In genomic region chr1:216710598-216711333, GRCh38 we compare ENCODE assay signal across 14 cellular contexts. TPM values are rescaled to one million over a fixed set of nuclear protein-coding genes. Genes with fewer than 3 reads are reported as not detected.
A peak's percentile ranks its signal among the peaks of the same experiment; 100 is the strongest.
DNase-seq lines count a peak whose midpoint lies in the region; ATAC-seq and TF ChIP-seq lines count a peak whose summit lies in the region.
"Had no signal": no experiment of that assay in that cellular context is flagged by ENCODE, and none has a peak within 500 bp of the region (broad histone marks: within the 10 kb centered on the region; RNA-seq: fewer than 3 reads in every experiment).

No MANE protein-coding gene starts in this region.

- intact Hi-C loops in Right ventricle myocardium superior (cut with DNase I): no loop called here
- intact Hi-C loops in cardiac septum (cut with DNase I): no loop called here

- TF ChIP-seq CTCF in right atrium auricular region (IDR thresholded peaks at IDR 0.05) (no peak), MM.1S (IDR thresholded peaks at IDR 0.05; ENCODE audit: low read length) (no peak)

- DNase-seq in Right ventricle myocardium superior (no peak), cardiac septum (ENCODE audit: low spot score) (no peak), SW480 (ENCODE audit: low spot score) (peak; percentile 70), right atrium auricular region (ENCODE audit: low spot score) (no peak), MM.1S (no peak), caudate nucleus (lab: John Stamatoyannopoulos, UW) (no peak)
- DNase-seq: CD4-positive, alpha-beta memory T cell; DMS53; EL; NCI-H1694; NCI-H526 treated with DMSO at 0.1 percent for 48 hours; NK-92 treated with Interleukin-12 subunit alpha and Interleukin-12 subunit beta, amount 100 ng/mL, for 24 hours had no signal

- ATAC-seq in Right ventricle myocardium superior (ENCODE audit: poor library complexity): peak; percentile 38
- no peak for ATAC-seq in GM19328 (IDR thresholded peaks at IDR 0.05; ENCODE audit: unreplicated experiment)

- H3K27me3 ChIP-seq in right atrium auricular region (no peaks in the 10 kb centered on the region), MM.1S (replicated peaks; ENCODE audit: insufficient read depth, low read length) (no peaks in the 10 kb centered on the region)

- H3K36me3 ChIP-seq in right atrium auricular region (no peaks in the 10 kb centered on the region), MM.1S (replicated peaks; ENCODE audit: insufficient read depth, low read length) (no peaks in the 10 kb centered on the region)

- no peaks in the 10 kb centered on the region for H3K79me2 ChIP-seq in MM.1S (ENCODE audit: low read length)

- no peak overlapping the region for H2AFZ ChIP-seq in MM.1S (ENCODE audit: low read length)

- H4K20me1 ChIP-seq in MM.1S (ENCODE audit: insufficient read depth, low read length): no peaks in the 10 kb centered on the region

- H3K4me2 ChIP-seq in MM.1S (ENCODE audit: low read depth, low read length): no peak overlapping the region

- H3K9me3 ChIP-seq in right atrium auricular region (no peaks in the 10 kb centered on the region), MM.1S (replicated peaks; ENCODE audit: insufficient read depth, low read length) (no peaks in the 10 kb centered on the region)

- no peaks in the 10 kb centered on the region for H3K9me2 ChIP-seq in MM.1S (replicated peaks; ENCODE audit: insufficient read depth, low read length)

- peaks cover 0 to 4% of the 10 kb centered on the region in 2 donors for H3K4me1 ChIP-seq in right atrium auricular region
- H3K4me1 ChIP-seq in MM.1S (ENCODE audit: low read length): no peaks in the 10 kb centered on the region

- H3K27ac ChIP-seq in right atrium auricular region (peak overlapping the region; percentile 9 to 57), MM.1S (ENCODE audit: low read length) (no peak overlapping the region), caudate nucleus (ENCODE audit: low read depth, low read length) (no peak overlapping the region)

- no peaks in the 10 kb centered on the region for H3F3A ChIP-seq in MM.1S (ENCODE audit: insufficient read depth, low read length)

- H3K4me3 ChIP-seq in right atrium auricular region (peak overlapping the region in 1 of 2 donors; percentile 1), MM.1S (ENCODE audit: low read length) (no peak overlapping the region)

- H3K9ac ChIP-seq in MM.1S (ENCODE audit: low read length): no peak overlapping the region

RNA-seq across cellular contexts. Expression of gene ESRRG, which starts 12.5 kb away (rescaled TPM):
- total RNA-seq in Right ventricle myocardium superior (45.5 TPM), cardiac septum (32.3 TPM), right atrium auricular region (10 to 100 TPM; 14.3 to 38.5 TPM)
- total RNA-seq: CD4-positive, alpha-beta memory T cell; RPMI7951 had no signal

Comparison
In these comparisons a context has a peak if more than half of its experiments do, and no peak if none do; other contexts are left out.
1. H3K27ac ChIP-seq: peak in right atrium auricular region (2 of 2); none in MM.1S (single experiment) and caudate nucleus (single experiment).